ENCODE assay signal across 1 cellular context in genomic region chr11:36743039-36743438, GRCh38.
A peak's percentile ranks its signal among the peaks of the same experiment; 100 is the strongest.
TF ChIP-seq lines count a peak whose summit lies in the region.

No MANE protein-coding gene starts in this region.

TF ChIP-seq in GM12878, 131 proteins besides CTCF, POLR2A, EP300 and RAD21 (continues in another document):
- TF ChIP-seq ZNF24 (IDR thresholded peaks at IDR 0.05) = no peak
- TF ChIP-seq CBFB (IDR thresholded peaks at IDR 0.05; ENCODE audit: low read depth) = no peak
- TF ChIP-seq ZNF384 (IDR thresholded peaks at IDR 0.05; ENCODE audit: borderline replicate concordance, low read depth, low read length) = no peak
- no peak for TF ChIP-seq SMAD5 (IDR thresholded peaks at IDR 0.05; ENCODE audit: low read depth)
- peak; percentile 47; the same call in 1 of the 2 replicates for TF ChIP-seq PML (IDR thresholded peaks at IDR 0.05; ENCODE audit: low read length)
- TF ChIP-seq SIX5 (IDR thresholded peaks at IDR 0.05; ENCODE audit: low read depth, low read length, severe bottlenecking) = no peak
- TF ChIP-seq POU2F2 (IDR thresholded peaks at IDR 0.05; ENCODE audit: borderline replicate concordance, low read depth, low read length) = peak; percentile 83; the same call in 2 of the 3 replicates
- TF ChIP-seq ZNF622 (IDR thresholded peaks at IDR 0.05) = no peak
- TF ChIP-seq IRF5 (IDR thresholded peaks at IDR 0.05; ENCODE audit: borderline replicate concordance) = no peak
- TF ChIP-seq E2F4 (IDR thresholded peaks at IDR 0.05; ENCODE audit: low read depth, low read length) = no peak
- TF ChIP-seq BCLAF1 (IDR thresholded peaks at IDR 0.05) = no peak
- TF ChIP-seq RELA (IDR thresholded peaks at IDR 0.05; ENCODE audit: borderline replicate concordance, partially characterized antibody) = peak; percentile 27
- no peak for TF ChIP-seq ZNF274 (IDR thresholded peaks at IDR 0.05; ENCODE audit: insufficient read depth, insufficient read length)
- TF ChIP-seq SUPT20H (IDR thresholded peaks at IDR 0.05; ENCODE audit: borderline replicate concordance, control insufficient read depth, low read depth, low read length) = no peak
- no peak for TF ChIP-seq HDAC6 (IDR thresholded peaks at IDR 0.05; ENCODE audit: unreplicated experiment)
- TF ChIP-seq USF2 (IDR thresholded peaks at IDR 0.05; ENCODE audit: borderline replicate concordance, low read depth, low read length) = no peak
- TF ChIP-seq CREM (IDR thresholded peaks at IDR 0.05; ENCODE audit: low read depth) = peak; percentile 30; the same call in 1 of the 2 replicates
- TF ChIP-seq PKNOX1 (IDR thresholded peaks at IDR 0.05) = no peak
- TF ChIP-seq MAX (IDR thresholded peaks at IDR 0.05; ENCODE audit: low read depth, low read length) = no peak
- no peak for TF ChIP-seq ATF7 (IDR thresholded peaks at IDR 0.05; ENCODE audit: low read depth)
- TF ChIP-seq PAX5 (IDR thresholded peaks at IDR 0.05; ENCODE audit: borderline replicate concordance, low read depth, low read length) = no peak
- TF ChIP-seq TBL1XR1 (IDR thresholded peaks at IDR 0.05; ENCODE audit: low read depth, low read length) = peak; percentile 35; the same call in 1 of the 2 replicates
- 0 out of 2 replicates have a peak, but pooled peaks have one; percentile 31 for TF ChIP-seq GABPA (IDR thresholded peaks at IDR 0.05; ENCODE audit: low read depth)
- no peak for TF ChIP-seq E4F1 (IDR thresholded peaks at IDR 0.05; ENCODE audit: borderline replicate concordance, partially characterized antibody)
- TF ChIP-seq ETV6 (conservative IDR thresholded peaks at IDR 0.05 in 1 of 2, IDR thresholded peaks at IDR 0.05 in 1 of 2; ENCODE audit: borderline replicate concordance in 1 of 2, low read depth in 1 of 2) = no peak
- TF ChIP-seq RB1 (IDR thresholded peaks at IDR 0.05; ENCODE audit: borderline replicate concordance) = no peak
- TF ChIP-seq HDAC2 (IDR thresholded peaks at IDR 0.05) = no peak
- TF ChIP-seq CHD4 (IDR thresholded peaks at IDR 0.05) = no peak
- no peak for TF ChIP-seq KLF5 (IDR thresholded peaks at IDR 0.05; ENCODE audit: partially characterized antibody)
- peak; percentile 85 for TF ChIP-seq ATF2 (IDR thresholded peaks at IDR 0.05; ENCODE audit: low read length)
- TF ChIP-seq ZZZ3 (IDR thresholded peaks at IDR 0.05; ENCODE audit: control insufficient read depth, insufficient read length, low read depth) = no peak
- TF ChIP-seq TAF1 (IDR thresholded peaks at IDR 0.05; ENCODE audit: borderline replicate concordance, low read depth, low read length) = no peak
- no peak for TF ChIP-seq MYB (IDR thresholded peaks at IDR 0.05; ENCODE audit: borderline replicate concordance, low read depth, low read length)
- no peak for TF ChIP-seq CEBPB (IDR thresholded peaks at IDR 0.05; ENCODE audit: borderline replicate concordance in 1 of 2, low read depth in 2 of 2, low read length in 2 of 2)
- no peak for TF ChIP-seq STAT1 (conservative IDR thresholded peaks at IDR 0.05)
- no peak for TF ChIP-seq CUX1 (IDR thresholded peaks at IDR 0.05; ENCODE audit: insufficient replicate concordance, low read depth, low read length)
- TF ChIP-seq IRF4 (IDR thresholded peaks at IDR 0.05; ENCODE audit: low read depth, low read length) = peak; percentile 82; the same call in 1 of the 2 replicates
- no peak for TF ChIP-seq NBN (IDR thresholded peaks at IDR 0.05)
- 0 out of 2 replicates have a peak, but pooled peaks have one; percentile 75 for TF ChIP-seq MEF2A (IDR thresholded peaks at IDR 0.05; ENCODE audit: insufficient read depth, low read depth, low read length)
- TF ChIP-seq TARDBP (IDR thresholded peaks at IDR 0.05; ENCODE audit: borderline replicate concordance) = no peak
- no peak for TF ChIP-seq FOXK2 (IDR thresholded peaks at IDR 0.05)
